In genomic region chr11:57499983-57500461, GRCh38 we compare ENCODE assay signal across 8 cellular contexts. TPM values are rescaled to one million over a fixed set of nuclear protein-coding genes. Genes with fewer than 3 reads are reported as not detected.
DNase-seq lines count a peak whose midpoint lies in the region; ATAC-seq and TF ChIP-seq lines count a peak whose summit lies in the region.

No MANE protein-coding gene starts in this region.

- H3K79me1 ChIP-seq in trophoblast cell (ENCODE audit: low read length) = peaks cover 3% of the 10 kb centered on the region

- ATAC-seq in GM19467 (IDR thresholded peaks at IDR 0.05; ENCODE audit: unreplicated experiment) = no peak
- ATAC-seq in GM21529 (IDR thresholded peaks at IDR 0.05; ENCODE audit: unreplicated experiment) = no peak
- no peak for ATAC-seq in HG03457 (IDR thresholded peaks at IDR 0.05; ENCODE audit: unreplicated experiment)

- H2AK5ac ChIP-seq in trophoblast cell (ENCODE audit: low read length) = no peak overlapping the region

- peak overlapping the region; percentile 13 for H2AFZ ChIP-seq in trophoblast cell (ENCODE audit: insufficient read depth, low read length, poor library complexity)

- intact Hi-C loops in esophagus squamous epithelium (cut with DNase I) = no loop called here

- no peak overlapping the region for H3K4ac ChIP-seq in trophoblast cell (ENCODE audit: low read depth, low read length)

- H3K4me2 ChIP-seq in trophoblast cell (ENCODE audit: low read length) = peak overlapping the region; percentile 72

- WGBS in esophagus squamous epithelium, 2 donors = 34 to 52% methylated on average over 12 of the region's 12 CpGs
- no CpG with 5 or more reads among the region's 12 CpGs for WGBS in trophoblast cell (ENCODE audit: extremely low coverage, insufficient coverage, insufficient read length)

- H3K27me3 ChIP-seq in MG63 = no peaks in the 10 kb centered on the region
- H3K27me3 ChIP-seq in esophagus squamous epithelium = no peaks in the 10 kb centered on the region
- no peaks in the 10 kb centered on the region for H3K27me3 ChIP-seq in trophoblast cell (ENCODE audit: insufficient read depth, low read length)

- no peaks in the 10 kb centered on the region for H3K79me2 ChIP-seq in trophoblast cell (ENCODE audit: control insufficient read depth, insufficient read depth, low read length, poor library complexity)

- no peak overlapping the region for H2BK12ac ChIP-seq in trophoblast cell (ENCODE audit: low read length)

- no peak overlapping the region for H3K18ac ChIP-seq in trophoblast cell (ENCODE audit: low read length)

- peak overlapping the region; percentile 11; the same call in 1 of the 2 replicates for H3K9ac ChIP-seq in ES-I3 (ENCODE audit: low read depth, low read length)
- H3K9ac ChIP-seq in trophoblast cell (ENCODE audit: low read length) = no peak overlapping the region

- H4K12ac ChIP-seq in trophoblast cell (ENCODE audit: low read depth, low read length) = no peak overlapping the region

- no peak for TF ChIP-seq POLR2A in esophagus squamous epithelium (IDR thresholded peaks at IDR 0.05)

- H3K36me3 ChIP-seq in ES-I3 (ENCODE audit: insufficient read depth, low read length) (no peaks in the 10 kb centered on the region), MG63 (no peaks in the 10 kb centered on the region), esophagus squamous epithelium (peaks cover 0 to 16% (median 0%) of the 10 kb centered on the region in 3 donors), trophoblast cell (ENCODE audit: control insufficient read depth in 1 of 2, insufficient read depth in 2 of 2, low read length in 2 of 2) (no peaks in the 10 kb centered on the region)

- no peak overlapping the region for H3K14ac ChIP-seq in trophoblast cell (ENCODE audit: low read length)

- DNase-seq in MG63 (no peak), esophagus squamous epithelium (lab: John Stamatoyannopoulos, UW) (no peak), trophoblast cell (no peak), glomerular visceral epithelial cell (ENCODE audit: extremely low spot score) (no peak)

- peak overlapping the region; percentile 15 for H4K8ac ChIP-seq in trophoblast cell (ENCODE audit: low read depth, low read length)

- H2BK120ac ChIP-seq in trophoblast cell (ENCODE audit: insufficient read depth, low read length, poor library complexity) = no peak overlapping the region

- peaks cover 13% of the 10 kb centered on the region for H3K4me1 ChIP-seq in ES-I3 (ENCODE audit: insufficient read depth, low read length)
- peaks cover 0 to 41% (median 17%) of the 10 kb centered on the region in 3 donors for H3K4me1 ChIP-seq in esophagus squamous epithelium
- peaks cover 3 to 14% of the 10 kb centered on the region in 2 experiments for H3K4me1 ChIP-seq in trophoblast cell (ENCODE audit: control insufficient read depth in 1 of 2, insufficient read depth in 2 of 2, low read length in 2 of 2)

- TF ChIP-seq CTCF in esophagus squamous epithelium (IDR thresholded peaks at IDR 0.05) = no peak

- no peak overlapping the region for H4K91ac ChIP-seq in trophoblast cell (ENCODE audit: low read depth, low read length)

- H3K27ac ChIP-seq in esophagus squamous epithelium (peak overlapping the region; percentile 35 to 87 (median 80)), trophoblast cell (ENCODE audit: low read depth, low read length) (no peak overlapping the region)

- no peak overlapping the region for H3K23ac ChIP-seq in trophoblast cell (ENCODE audit: low read length)

- no peaks in the 10 kb centered on the region for H3K9me3 ChIP-seq in ES-I3 (ENCODE audit: control insufficient read depth, insufficient read depth, low read length)
- H3K9me3 ChIP-seq in MG63 = no peaks in the 10 kb centered on the region
- H3K9me3 ChIP-seq in esophagus squamous epithelium = no peaks in the 10 kb centered on the region
- H3K9me3 ChIP-seq in trophoblast cell (ENCODE audit: insufficient read depth, low read depth, low read length) = peaks cover 2% of the 10 kb centered on the region

- H2BK5ac ChIP-seq in trophoblast cell (ENCODE audit: low read depth, low read length, poor library complexity) = no peak overlapping the region

- peak overlapping the region; percentile 28 for H3K4me3 ChIP-seq in MG63
- peak overlapping the region; percentile 6 to 59 (median 38) for H3K4me3 ChIP-seq in esophagus squamous epithelium
- no peak overlapping the region for H3K4me3 ChIP-seq in trophoblast cell (ENCODE audit: low read depth, low read length)

RNA-seq across cellular contexts. Expression of gene SLC43A1, which starts 15.5 kb away (rescaled TPM):
- total RNA-seq in MG63 (2014; rRNA removed; shearing (Covaris generic); ENCODE audit: low replicate concordance) = 3.2 and 4.0 TPM in 2 replicates
- 10 to 100 TPM in 1 of 4 donors, 1 to 10 TPM in 3; 1.8 to 11.4 (median 4.1) TPM for total RNA-seq in esophagus squamous epithelium
- polyA plus RNA-seq in trophoblast cell (2013) = 0.29 and 0.37 TPM in 2 replicates

RNA-seq across cellular contexts. Expression of gene TIMM10, which starts 30.5 kb away (rescaled TPM):
- 99.6 and 106 TPM in 2 replicates for total RNA-seq in MG63 (2014; rRNA removed; shearing (Covaris generic); ENCODE audit: low replicate concordance)
- total RNA-seq in esophagus squamous epithelium = 10 to 100 TPM; 33.0 to 47.3 (median 38.7) TPM
- polyA plus RNA-seq in trophoblast cell (2013) = 61.0 and 61.7 TPM in 2 replicates

RNA-seq across cellular contexts. Expression of gene SMTNL1, which starts 37.4 kb away (rescaled TPM):
- total RNA-seq in MG63 (2014; rRNA removed; shearing (Covaris generic); ENCODE audit: low replicate concordance) = not detected in 2 replicates
- total RNA-seq in esophagus squamous epithelium = not detected
- 0.04 TPM in 1 of 2 replicates, not detected in the other for polyA plus RNA-seq in trophoblast cell (2013)

RNA-seq across cellular contexts. Expression of gene RTN4RL2, which starts 39.7 kb away (rescaled TPM):
- 0.03 and 1.6 TPM in 2 replicates for total RNA-seq in MG63 (2014; rRNA removed; shearing (Covaris generic); ENCODE audit: low replicate concordance)
- 1 to 10 TPM in 2 of 4 donors, under 1 TPM in 2; 0.66 to 1.1 (median 0.90) TPM for total RNA-seq in esophagus squamous epithelium
- 0.12 and 0.16 TPM in 2 replicates for polyA plus RNA-seq in trophoblast cell (2013)
